ENCODE assay signal across 8 cellular contexts in genomic region chr6:54267798-54268197, GRCh38. TPM values are rescaled to one million over a fixed set of nuclear protein-coding genes. Genes with fewer than 3 reads are reported as not detected.
A peak's percentile ranks its signal among the peaks of the same experiment; 100 is the strongest.
DNase-seq lines count a peak whose midpoint lies in the region; ATAC-seq and TF ChIP-seq lines count a peak whose summit lies in the region.

No MANE protein-coding gene starts in this region.

- H3K27ac Mint-ChIP-seq in Caco-2 (ENCODE audit: unreplicated experiment), result no peak overlapping the region

- no peak overlapping the region for H3K4me3 Mint-ChIP-seq in Caco-2 (ENCODE audit: unreplicated experiment)

- ATAC-seq in HCT116, result peak; percentile 86
- ATAC-seq in HG03196 (IDR thresholded peaks at IDR 0.05; ENCODE audit: unreplicated experiment), result no peak

- H3K79me2 ChIP-seq in HCT116 (ENCODE audit: insufficient read depth, low read length), result no peaks in the 10 kb centered on the region
- H3K79me2 ChIP-seq in OCI-LY1 (ENCODE audit: insufficient read depth, low read length), result no peaks in the 10 kb centered on the region

- H3K4me3 ChIP-seq in Caco-2 (ENCODE audit: low read depth, low read length) (no peak overlapping the region), HCT116 (replicated peaks in 1 of 2; ENCODE audit: low read depth in 1 of 2, low read length in 2 of 2) (no peak overlapping the region), OCI-LY1 (ENCODE audit: low read depth, low read length, poor library complexity, severe bottlenecking) (no peak overlapping the region), fibroblast of the aortic adventitia (ENCODE audit: low read depth, low read length) (no peak overlapping the region)

- no peaks in the 10 kb centered on the region for H3K9me3 Mint-ChIP-seq in Caco-2 (ENCODE audit: unreplicated experiment)

- H3K27ac ChIP-seq in HCT116 (ENCODE audit: low read depth, low read length) (no peak overlapping the region), OCI-LY1 (ENCODE audit: low read depth, low read length, poor library complexity, severe bottlenecking) (no peak overlapping the region)

- CTCF ChIA-PET in Caco-2 (lab: Charles Lee), result interaction anchor here (0.7 to 1.1 kb wide), 2 partner anchors 23 to 281 kb away, joined by 3 read pairs; no protein-coding TSS in a partner anchor
- CTCF ChIA-PET in HCT116 (lab: Charles Lee), result interaction anchor here (1.2 to 2.3 kb wide), 3 partner anchors 23 to 282 kb away, joined by 5 to 16 read pairs (median 8); no protein-coding TSS in a partner anchor

- no peaks in the 10 kb centered on the region for H3K4me1 Mint-ChIP-seq in Caco-2 (ENCODE audit: low read depth, unreplicated experiment)

- RAD21 ChIA-PET in HCT116 (lab: Charles Lee; ENCODE audit: low non-redundant PET in 1 of 2, low total read pairs in 2 of 2, uncharacterized antibody in 2 of 2, unreplicated experiment in 2 of 2), result no interaction called here

- H2AFZ ChIP-seq in HCT116 (ENCODE audit: low read depth, low read length, poor library complexity, severe bottlenecking) (no peak overlapping the region), OCI-LY1 (ENCODE audit: low read length) (no peak overlapping the region)

- H3K9ac ChIP-seq in HCT116 (ENCODE audit: low read length), result no peak overlapping the region
- H3K9ac ChIP-seq in OCI-LY1 (ENCODE audit: low read length), result no peak overlapping the region

- BruUV-seq in Caco-2 (replicated peaks; lab: Mats Ljungman, UMichigan), result no TSS peak
- no TSS peak for BruUV-seq in HCT116 (replicated peaks; lab: Mats Ljungman, UMichigan)

- no peaks in the 10 kb centered on the region for H4K20me1 ChIP-seq in HCT116 (ENCODE audit: insufficient read depth)
- H4K20me1 ChIP-seq in OCI-LY1 (ENCODE audit: insufficient read depth, low read length), result no peaks in the 10 kb centered on the region

- H3K9me2 ChIP-seq in HCT116 (ENCODE audit: insufficient read depth) (no peaks in the 10 kb centered on the region), OCI-LY1 (ENCODE audit: low read depth, low read length) (no peaks in the 10 kb centered on the region)

- no peaks in the 10 kb centered on the region for H3F3A ChIP-seq in OCI-LY1 (ENCODE audit: insufficient read depth, low read length)

- H3K27me3 ChIP-seq in Caco-2 (replicated peaks; ENCODE audit: control insufficient read depth, insufficient read depth, low read length) (no peaks in the 10 kb centered on the region), HCT116 (ENCODE audit: insufficient read depth, low read length) (no peaks in the 10 kb centered on the region), OCI-LY1 (ENCODE audit: insufficient read depth, low read length) (no peaks in the 10 kb centered on the region)

- peak; percentile 60 for TF ChIP-seq RAD21 in HCT116 (IDR thresholded peaks at IDR 0.05; ENCODE audit: low read depth)

- POLR2A ChIA-PET in Caco-2 (lab: Charles Lee), result no interaction called here
- POLR2A ChIA-PET in HCT116 (lab: Charles Lee), result interaction anchor here (0.7 kb wide), 1 partner anchor 525 kb away, joined by 3 read pairs; no protein-coding TSS in a partner anchor

- H3K4me1 ChIP-seq in Caco-2 (0 out of 2 replicates have a peak, but pooled peaks cover 5% of the 10 kb centered on the region), HCT116 (ENCODE audit: control insufficient read depth in 1 of 2, insufficient read depth in 2 of 2, low read length in 2 of 2) (no peaks in the 10 kb centered on the region), OCI-LY1 (ENCODE audit: insufficient read depth, low read length, severe bottlenecking) (no peaks in the 10 kb centered on the region)

- TF ChIP-seq POLR2A in HCT116 (IDR thresholded peaks at IDR 0.05; ENCODE audit: borderline replicate concordance, extremely low read depth, insufficient read depth, insufficient read length), result no peak

- TF ChIP-seq CTCF in Caco-2 (IDR thresholded peaks at IDR 0.05; ENCODE audit: insufficient read depth in 1 of 2, low read depth in 1 of 2, low read length in 1 of 2, severe bottlenecking in 1 of 2, unreplicated experiment in 1 of 2) (peak; percentile 63 to 78), HCT116 (IDR thresholded peaks at IDR 0.05 in 2 of 3, conservative IDR thresholded peaks at IDR 0.05 in 1 of 3; ENCODE audit: borderline replicate concordance in 1 of 3, insufficient read depth in 1 of 3, low read depth in 2 of 3, low read length in 2 of 3) (peak; percentile 46 to 65 (median 63); a peak in 5 of 6 replicates), OCI-LY1 (IDR thresholded peaks at IDR 0.05; ENCODE audit: low read length) (peak; percentile 57), fibroblast of the aortic adventitia (IDR thresholded peaks at IDR 0.05; ENCODE audit: insufficient read depth, low read length) (peak; percentile 53)

- no peaks in the 10 kb centered on the region for H3K36me3 Mint-ChIP-seq in Caco-2 (ENCODE audit: insufficient read depth, unreplicated experiment)

- DNase-seq in Caco-2 (peak; percentile 40 to 51), HCT116 (ENCODE audit: low read depth, low spot score) (peak; percentile 54), fibroblast of the aortic adventitia (ENCODE audit: low read depth) (peak; percentile 64), DMS79 (lab: John Stamatoyannopoulos, UW) (no peak), kidney glomerular epithelial cell (lab: John Stamatoyannopoulos, UW) (no peak)
- no peak for DNase-seq in effector CD8-positive, alpha-beta T cell (lab: John Stamatoyannopoulos, UW)

- no peaks in the 10 kb centered on the region for H3K27me3 Mint-ChIP-seq in Caco-2 (ENCODE audit: insufficient read depth, unreplicated experiment)

- H3K4me2 ChIP-seq in HCT116 (ENCODE audit: low read length) (no peak overlapping the region), OCI-LY1 (ENCODE audit: low read length) (no peak overlapping the region)

- intact Hi-C loops in Caco-2 (cut with micrococcal nuclease; ENCODE audit: unreplicated experiment), result loop anchor here (1.0 to 10.0 kb wide), 3 partner anchors 173 to 289 kb away; no protein-coding TSS in a partner anchor
- intact Hi-C loops in HCT116 (cut with micrococcal nuclease), result loop anchor here (1.0 to 2.0 kb wide), 2 partner anchors 281 to 289 kb away; no protein-coding TSS in a partner anchor

- H3K36me3 ChIP-seq in Caco-2 (ENCODE audit: control insufficient read depth, insufficient read depth, low read length), result no peaks in the 10 kb centered on the region
- no peaks in the 10 kb centered on the region for H3K36me3 ChIP-seq in HCT116 (ENCODE audit: control insufficient read depth in 1 of 2, insufficient read depth in 2 of 2, low read length in 2 of 2)
- H3K36me3 ChIP-seq in OCI-LY1 (ENCODE audit: insufficient read depth, low read length), result no peaks in the 10 kb centered on the region

- H3K9me3 ChIP-seq in Caco-2 (no peaks in the 10 kb centered on the region), HCT116 (ENCODE audit: control insufficient read depth in 1 of 2, insufficient read depth in 1 of 2, low read depth in 1 of 2, low read length in 2 of 2) (no peaks in the 10 kb centered on the region), OCI-LY1 (ENCODE audit: low read length) (no peaks in the 10 kb centered on the region)

TF ChIP-seq in HCT116, 20 proteins besides CTCF, POLR2A, EP300 and RAD21:
- TF ChIP-seq, protein P1, sequence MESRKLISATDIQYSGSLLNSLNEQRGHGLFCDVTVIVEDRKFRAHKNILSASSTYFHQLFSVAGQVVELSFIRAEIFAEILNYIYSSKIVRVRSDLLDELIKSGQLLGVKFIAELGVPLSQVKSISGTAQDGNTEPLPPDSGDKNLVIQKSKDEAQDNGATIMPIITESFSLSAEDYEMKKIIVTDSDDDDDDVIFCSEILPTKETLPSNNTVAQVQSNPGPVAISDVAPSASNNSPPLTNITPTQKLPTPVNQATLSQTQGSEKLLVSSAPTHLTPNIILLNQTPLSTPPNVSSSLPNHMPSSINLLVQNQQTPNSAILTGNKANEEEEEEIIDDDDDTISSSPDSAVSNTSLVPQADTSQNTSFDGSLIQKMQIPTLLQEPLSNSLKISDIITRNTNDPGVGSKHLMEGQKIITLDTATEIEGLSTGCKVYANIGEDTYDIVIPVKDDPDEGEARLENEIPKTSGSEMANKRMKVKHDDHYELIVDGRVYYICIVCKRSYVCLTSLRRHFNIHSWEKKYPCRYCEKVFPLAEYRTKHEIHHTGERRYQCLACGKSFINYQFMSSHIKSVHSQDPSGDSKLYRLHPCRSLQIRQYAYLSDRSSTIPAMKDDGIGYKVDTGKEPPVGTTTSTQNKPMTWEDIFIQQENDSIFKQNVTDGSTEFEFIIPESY (IDR thresholded peaks at IDR 0.05; ENCODE audit: extremely low read depth, insufficient replicate concordance, low read length), result no peak
- TF ChIP-seq, protein P2, sequence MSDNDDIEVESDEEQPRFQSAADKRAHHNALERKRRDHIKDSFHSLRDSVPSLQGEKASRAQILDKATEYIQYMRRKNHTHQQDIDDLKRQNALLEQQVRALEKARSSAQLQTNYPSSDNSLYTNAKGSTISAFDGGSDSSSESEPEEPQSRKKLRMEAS (IDR thresholded peaks at IDR 0.05), result no peak

RNA-seq across cellular contexts. Expression of gene TINAG, which starts 40.4 kb away (rescaled TPM):
- total RNA-seq in Caco-2 (2022) (not detected in 2 replicates), HCT116 (2021; ENCODE audit: unreplicated experiment) (not detected), fibroblast of the aortic adventitia (ENCODE audit: low replicate concordance) (not detected in 2 replicates)
- not detected in 2 replicates for polyA plus RNA-seq in HCT116 (2012)

Comparison
In these comparisons a context has a peak if more than half of its experiments do, and no peak if none do; other contexts are left out.
1. DNase-seq: peak in Caco-2 (2 of 2), HCT116 (single experiment) and fibroblast of the aortic adventitia (single experiment); none in DMS79 (single experiment), kidney glomerular epithelial cell (single experiment) and effector CD8-positive, alpha-beta T cell (single experiment).
2. Peak in every context shown above with its lines, with median percentiles within 50 percentile points of each other: CTCF ChIP-seq.